ENCODE assay signal across 8 cellular contexts in the genomic region with DNA sequence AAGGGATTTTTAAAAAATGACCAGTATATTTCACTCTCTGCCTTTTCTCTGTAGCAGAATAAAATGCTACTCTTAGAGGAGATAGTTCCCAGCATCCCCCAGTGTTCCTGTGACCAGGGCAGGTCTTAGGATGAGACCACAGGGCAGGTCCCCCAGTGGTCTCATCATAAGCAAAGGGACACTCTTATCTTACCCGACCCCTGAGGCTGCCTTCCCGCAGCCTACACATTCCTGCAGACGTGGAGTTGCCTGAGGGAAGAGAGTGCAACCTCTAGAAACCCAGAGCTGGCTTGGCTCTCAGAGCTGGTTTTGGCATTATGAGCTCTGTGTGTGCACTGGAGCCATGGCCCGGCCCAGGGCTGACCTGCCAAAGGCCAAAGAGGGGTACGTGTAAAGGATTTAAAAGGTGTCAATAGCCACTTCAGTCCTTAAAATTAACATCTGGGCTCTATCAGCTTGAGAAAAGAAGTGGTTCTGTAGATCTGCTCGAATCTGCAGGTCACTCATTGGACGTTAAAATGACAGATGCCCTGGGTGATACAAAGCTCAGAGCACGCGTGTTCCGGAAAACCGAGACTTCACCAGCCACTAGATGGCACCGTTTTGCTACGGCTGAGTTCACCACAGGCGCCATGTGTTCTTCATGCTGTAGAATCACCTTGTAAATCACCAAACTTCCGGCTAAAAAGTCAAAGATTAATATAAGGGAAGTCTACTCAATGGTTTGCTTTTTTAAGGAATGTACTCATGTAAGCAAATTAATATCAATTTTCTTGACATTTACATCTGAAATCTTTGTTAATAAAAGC.
DNase-seq lines count a peak whose midpoint lies in the region; ATAC-seq, FAIRE-seq and TF ChIP-seq lines count a peak whose summit lies in the region.
"Not testable (repeated sequence)": the region's sequence is repeated elsewhere in the genome, so short reads cannot be mapped to it uniquely, and the experiment has no call there.

No MANE protein-coding gene starts in this region.

- H3K36me3 Mint-ChIP-seq in activated B cell treated with CpG ODN at 0.5 μM for 24 hours (ENCODE audit: low read depth); progenitor cell of endocrine pancreas (ENCODE audit: insufficient read depth): not testable (repeated sequence)

- intact Hi-C loops in activated B cell treated with CpG ODN at 0.5 μM for 24 hours (cut with micrococcal nuclease), result loop anchor here (2.0 to 5.0 kb wide), 4 partner anchors 134 to 1664 kb away; no protein-coding TSS in a partner anchor
- intact Hi-C loops in right cardiac atrium (cut with DNase I), result not testable (repeated sequence)

- H3K27me3 ChIP-seq in bronchial epithelial cell (ENCODE audit: control insufficient read depth, insufficient read depth, low read length); right cardiac atrium (ENCODE audit: control insufficient read depth, insufficient read depth): not testable (repeated sequence)

- not testable (repeated sequence) for H3K4me1 Mint-ChIP-seq in activated B cell treated with CpG ODN at 0.5 μM for 24 hours
- peaks cover 19% of the 10 kb centered on the region for H3K4me1 Mint-ChIP-seq in progenitor cell of endocrine pancreas (ENCODE audit: low read depth)

- not testable (repeated sequence) for TF ChIP-seq CTCF in activated B cell treated with CpG ODN at 0.5 μM for 24 hours (IDR thresholded peaks at IDR 0.05)
- TF ChIP-seq CTCF in bronchial epithelial cell (IDR thresholded peaks at IDR 0.05; ENCODE audit: insufficient read depth, low read length, severe bottlenecking), result peak; percentile 5
- TF ChIP-seq CTCF in progenitor cell of endocrine pancreas (IDR thresholded peaks at IDR 0.05; ENCODE audit: unreplicated experiment), result peak; percentile 7

- not testable (repeated sequence) for H3K4me3 Mint-ChIP-seq in activated B cell treated with CpG ODN at 0.5 μM for 24 hours; progenitor cell of endocrine pancreas (ENCODE audit: low read depth)

- not testable (repeated sequence) for H3K27ac ChIP-seq in right cardiac atrium (ENCODE audit: low read length)

- FAIRE-seq in bronchial epithelial cell (lab: Jason Lieb, UNC), result not testable (repeated sequence)

- POLR2A ChIA-PET in activated B cell treated with CpG ODN at 0.5 μM for 24 hours (lab: Charles Lee), result not testable (repeated sequence)

- H3K27me3 Mint-ChIP-seq in activated B cell treated with CpG ODN at 0.5 μM for 24 hours, progenitor cell of endocrine pancreas: not testable (repeated sequence)

- not testable (repeated sequence) for H3K4me3 ChIP-seq in bronchial epithelial cell (ENCODE audit: low read depth, low read length); right cardiac atrium (ENCODE audit: low read length)

- peak; percentile 33 for DNase-seq in Ammon's horn (ENCODE audit: low spot score)
- DNase-seq in NCI-H345 (lab: John Stamatoyannopoulos, UW), result peak; percentile 33
- DNase-seq in activated B cell treated with CpG ODN at 0.5 μM for 24 hours; right cardiac atrium; progenitor cell of endocrine pancreas (ENCODE audit: low spot score, unreplicated experiment): not testable (repeated sequence)
- DNase-seq in bronchial epithelial cell (ENCODE audit: low read depth), result peak; percentile 24

- not testable (repeated sequence) for H3K9me3 ChIP-seq in right cardiac atrium (ENCODE audit: control insufficient read depth, low read length)

- ATAC-seq in GM19023 (IDR thresholded peaks at IDR 0.05; ENCODE audit: unreplicated experiment), result peak; percentile 67
- ATAC-seq in HG03175 (IDR thresholded peaks at IDR 0.05; ENCODE audit: unreplicated experiment), result peak; percentile 74
- ATAC-seq in activated B cell treated with CpG ODN at 0.5 μM for 24 hours (ENCODE audit: low read depth), result peak; percentile 76
- ATAC-seq in right cardiac atrium, result peak; percentile 65 to 79

- H3K4me1 ChIP-seq in right cardiac atrium (ENCODE audit: control insufficient read depth, insufficient read depth, low read length), result not testable (repeated sequence)

- 23% methylated on average over 9 of the region's 15 CpGs for WGBS in right cardiac atrium

- not testable (repeated sequence) for H3K36me3 ChIP-seq in bronchial epithelial cell (ENCODE audit: control insufficient read depth, insufficient read depth, low read length)

- H3K9me3 Mint-ChIP-seq in activated B cell treated with CpG ODN at 0.5 μM for 24 hours; progenitor cell of endocrine pancreas (ENCODE audit: low read depth): not testable (repeated sequence)

- CTCF ChIA-PET in activated B cell treated with CpG ODN at 0.5 μM for 24 hours (lab: Charles Lee), result not testable (repeated sequence)

- not testable (repeated sequence) for H3K27ac Mint-ChIP-seq in activated B cell treated with CpG ODN at 0.5 μM for 24 hours
- peak overlapping the region; percentile 62 for H3K27ac Mint-ChIP-seq in progenitor cell of endocrine pancreas
